8 cellular contexts compared by ENCODE assay signal in the genomic region with DNA sequence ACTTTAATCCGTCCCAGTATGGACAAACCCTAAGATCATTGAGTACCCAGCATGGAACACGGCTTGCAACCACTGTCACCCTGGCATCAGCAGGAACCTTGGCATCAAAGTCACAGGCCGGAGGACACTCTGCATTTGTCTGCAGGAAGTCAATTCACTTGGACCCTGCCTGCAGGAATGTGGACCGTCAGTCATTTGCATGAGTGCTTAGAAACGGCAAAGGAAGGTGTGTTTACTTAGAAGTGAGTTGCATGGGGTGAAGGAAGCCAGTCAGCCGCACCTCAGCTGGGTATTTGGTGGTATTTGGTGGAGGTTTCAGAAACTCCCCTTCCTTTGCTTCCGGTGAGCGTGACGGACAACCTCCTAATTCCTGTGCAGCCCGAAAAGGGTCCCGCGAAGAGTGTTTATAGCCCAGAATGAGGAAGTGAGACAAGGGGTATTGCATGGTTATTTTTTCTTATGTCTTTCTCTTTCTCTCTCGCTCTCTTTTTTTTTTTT.
A peak's percentile ranks its signal among the peaks of the same experiment; 100 is the strongest.
DNase-seq lines count a peak whose midpoint lies in the region; ATAC-seq lines count a peak whose summit lies in the region.

No MANE protein-coding gene starts in this region.

- ATAC-seq in GM21381 (IDR thresholded peaks at IDR 0.05; ENCODE audit: unreplicated experiment), result peak; percentile 83
- ATAC-seq in HG03558 (IDR thresholded peaks at IDR 0.05; ENCODE audit: extremely low read depth, unreplicated experiment), result peak; percentile 82
- peak; percentile 93 for ATAC-seq in memory B cell (ENCODE audit: low read depth)

- H3K9me3 Mint-ChIP-seq in memory B cell, result peaks cover 12% of the 10 kb centered on the region

- peak; percentile 92 for DNase-seq in GF-D8 (lab: John Stamatoyannopoulos, UW)
- DNase-seq in activated CD4-positive, alpha-beta T cell treated with anti-CD3 and anti-CD28 coated beads, Interleukin-2, amount 50 U/mL, for 1 hour, result peak; percentile 52
- DNase-seq in memory B cell (ENCODE audit: low spot score in 2 of 2), result peak; percentile 63 to 86
- DNase-seq in AG08395 (ENCODE audit: low spot score), result no peak
- DNase-seq in NCI-H2227 treated with DMSO at 0.1 percent for 48 hours (lab: John Stamatoyannopoulos, UW), result no peak
- no peak for DNase-seq in NCI-H345 (lab: John Stamatoyannopoulos, UW)

- peak overlapping the region; percentile 98 for H3K27ac Mint-ChIP-seq in memory B cell

- H3K27me3 Mint-ChIP-seq in memory B cell, result no peaks in the 10 kb centered on the region

- peak overlapping the region; percentile 82 for H3K4me3 Mint-ChIP-seq in memory B cell

- peaks cover 32% of the 10 kb centered on the region for H3K36me3 Mint-ChIP-seq in memory B cell

- peaks cover 48% of the 10 kb centered on the region for H3K4me1 Mint-ChIP-seq in memory B cell

Comparison
In these comparisons a context has a peak if more than half of its experiments do, and no peak if none do; other contexts are left out.
1. DNase-seq: peak in GF-D8 (single experiment), activated CD4-positive, alpha-beta T cell treated with anti-CD3 and anti-CD28 coated beads, Interleukin-2, amount 50 U/mL, for 1 hour (single experiment) and memory B cell (2 of 2); none in AG08395 (single experiment), NCI-H2227 treated with DMSO at 0.1 percent for 48 hours (single experiment) and NCI-H345 (single experiment).
2. Peak in every context shown above with its lines, with median percentiles within 50 percentile points of each other: ATAC-seq.